Comparison of ENCODE assay signal across 1 cellular context in the genomic region with DNA sequence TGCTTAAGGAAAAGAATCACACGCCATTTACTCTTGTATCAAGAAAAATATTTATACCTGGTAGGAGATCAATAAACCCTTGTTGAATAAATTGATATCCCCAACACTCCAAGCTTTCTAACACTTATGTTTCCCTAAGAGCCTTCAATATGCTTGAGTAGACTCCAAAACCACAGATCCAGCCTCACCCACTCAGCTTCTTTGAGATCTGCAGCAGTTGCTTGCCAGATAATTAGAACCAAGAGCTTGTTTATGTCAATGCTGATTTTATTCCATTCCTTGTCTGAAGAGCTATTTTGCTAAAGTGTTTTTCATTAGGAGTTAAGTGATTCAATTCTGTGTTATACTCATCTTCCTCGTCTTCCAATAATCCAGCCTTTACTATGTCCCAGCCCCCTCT.
TF ChIP-seq lines count a peak whose summit lies in the region.

No MANE protein-coding gene starts in this region.

TF ChIP-seq in IMR-90, 13 proteins besides CTCF, POLR2A, EP300 and RAD21:
- TF ChIP-seq CHD1 (IDR thresholded peaks at IDR 0.05; ENCODE audit: low read depth, low read length) (no peak), SMC3 (IDR thresholded peaks at IDR 0.05; ENCODE audit: low read depth, low read length) (no peak), NFE2L2 (IDR thresholded peaks at IDR 0.05; ENCODE audit: low read depth, low read length) (no peak), MAZ (IDR thresholded peaks at IDR 0.05; ENCODE audit: borderline replicate concordance, low read depth, low read length) (no peak), RFX5 (IDR thresholded peaks at IDR 0.05; ENCODE audit: low read depth, low read length) (no peak), CEBPB (IDR thresholded peaks at IDR 0.05; ENCODE audit: low read depth, low read length) (no peak), BHLHE40 (IDR thresholded peaks at IDR 0.05; ENCODE audit: low read depth, low read length) (no peak), FOS (IDR thresholded peaks at IDR 0.05; ENCODE audit: low read depth, low read length) (no peak), ELK1 (IDR thresholded peaks at IDR 0.05; ENCODE audit: borderline replicate concordance, low read depth, low read length) (no peak), MAFK (IDR thresholded peaks at IDR 0.05; ENCODE audit: low read depth, low read length) (no peak), MXI1 (IDR thresholded peaks at IDR 0.05; ENCODE audit: borderline replicate concordance, low read depth, low read length) (no peak), RCOR1 (IDR thresholded peaks at IDR 0.05; ENCODE audit: insufficient replicate concordance, low read length) (no peak)
- TF ChIP-seq, protein P1, sequence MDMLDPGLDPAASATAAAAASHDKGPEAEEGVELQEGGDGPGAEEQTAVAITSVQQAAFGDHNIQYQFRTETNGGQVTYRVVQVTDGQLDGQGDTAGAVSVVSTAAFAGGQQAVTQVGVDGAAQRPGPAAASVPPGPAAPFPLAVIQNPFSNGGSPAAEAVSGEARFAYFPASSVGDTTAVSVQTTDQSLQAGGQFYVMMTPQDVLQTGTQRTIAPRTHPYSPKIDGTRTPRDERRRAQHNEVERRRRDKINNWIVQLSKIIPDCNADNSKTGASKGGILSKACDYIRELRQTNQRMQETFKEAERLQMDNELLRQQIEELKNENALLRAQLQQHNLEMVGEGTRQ (IDR thresholded peaks at IDR 0.05; ENCODE audit: low read depth, low read length): no peak
